In the genomic region with DNA sequence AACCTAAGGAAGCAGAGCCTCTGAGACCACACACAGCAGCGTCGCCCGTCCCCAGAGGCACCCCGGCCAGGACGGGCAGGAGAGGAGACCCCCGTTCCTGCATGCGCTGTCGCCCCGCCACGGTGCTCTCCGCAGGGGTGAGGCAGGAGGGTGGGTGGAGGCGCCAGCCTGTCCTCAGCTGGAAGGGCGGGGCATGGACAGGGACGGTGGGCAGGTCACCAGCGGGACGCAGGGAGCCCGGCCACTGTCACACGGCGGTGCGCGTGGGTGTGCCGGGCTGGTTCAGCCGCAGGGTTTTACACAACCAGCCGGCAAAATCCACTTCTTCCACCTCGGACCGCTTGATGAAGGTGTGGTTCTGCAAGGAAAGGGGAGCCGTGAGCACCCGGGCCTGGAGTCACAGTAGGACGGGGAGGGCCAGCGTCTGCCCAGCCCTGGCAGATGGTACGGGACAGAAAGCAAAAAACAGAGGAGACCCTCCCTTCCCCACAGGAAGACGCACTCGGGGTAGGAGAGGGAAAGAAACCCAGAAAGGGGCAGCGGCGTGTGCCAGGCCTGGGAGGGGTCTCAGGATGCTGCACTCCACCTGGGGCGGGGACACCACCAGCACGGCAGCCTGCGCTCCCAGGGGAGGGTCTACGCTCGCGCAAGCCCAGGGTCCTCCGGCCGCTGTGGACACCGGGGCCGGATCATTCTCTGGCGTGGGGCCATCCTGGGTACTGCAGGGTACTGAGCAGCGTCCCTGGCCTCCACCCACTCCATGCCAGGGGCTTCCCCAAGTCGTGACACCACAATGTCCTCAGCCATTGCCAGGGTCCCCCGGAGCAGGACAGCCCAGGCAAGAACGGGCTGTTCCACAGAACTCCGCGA, we compare ENCODE assay signal across 15 cellular contexts. TPM values are rescaled to one million over a fixed set of nuclear protein-coding genes. Genes with fewer than 3 reads are reported as not detected.
A peak's percentile ranks its signal among the peaks of the same experiment; 100 is the strongest.
DNase-seq lines count a peak whose midpoint lies in the region; ATAC-seq and TF ChIP-seq lines count a peak whose summit lies in the region.
"Had no signal": no experiment of that assay in that cellular context is flagged by ENCODE, and none has a peak within 500 bp of the region (broad histone marks: within the 10 kb centered on the region; RNA-seq: fewer than 3 reads in every experiment).

No MANE protein-coding gene starts in this region.

- H3K4me1 Mint-ChIP-seq in activated naive CD4-positive, alpha-beta T cell treated with anti-CD3 and anti-CD28 coated beads, Interleukin-2, amount 50 U/mL, for 24 hours, result peaks cover 42% of the 10 kb centered on the region
- peaks cover 24% of the 10 kb centered on the region for H3K4me1 Mint-ChIP-seq in T-helper 17 cell

- H3K27me3 Mint-ChIP-seq in activated naive CD4-positive, alpha-beta T cell treated with anti-CD3 and anti-CD28 coated beads, Interleukin-2, amount 50 U/mL, for 24 hours, result no peaks in the 10 kb centered on the region
- H3K27me3 Mint-ChIP-seq in T-helper 17 cell, result no peaks in the 10 kb centered on the region

- H3K9me3 Mint-ChIP-seq in activated naive CD4-positive, alpha-beta T cell treated with anti-CD3 and anti-CD28 coated beads, Interleukin-2, amount 50 U/mL, for 24 hours, result no peaks in the 10 kb centered on the region

- no peak for TF ChIP-seq EP300 in upper lobe of left lung (IDR thresholded peaks at IDR 0.05)

- TF ChIP-seq CTCF in lower lobe of right lung (IDR thresholded peaks at IDR 0.05), result no peak
- TF ChIP-seq CTCF in upper lobe of left lung (IDR thresholded peaks at IDR 0.05), result no peak

- H3K36me3 Mint-ChIP-seq in activated naive CD4-positive, alpha-beta T cell treated with anti-CD3 and anti-CD28 coated beads, Interleukin-2, amount 50 U/mL, for 24 hours, result no peaks in the 10 kb centered on the region
- H3K36me3 Mint-ChIP-seq in T-helper 17 cell (ENCODE audit: low read depth), result no peaks in the 10 kb centered on the region

- intact Hi-C loops in lower lobe of right lung (cut with DNase I), result no loop called here

- H3K36me3 ChIP-seq in lower lobe of right lung, result peaks cover 60% of the 10 kb centered on the region
- H3K36me3 ChIP-seq in upper lobe of left lung, result peaks cover 0 to 58% (median 30%) of the 10 kb centered on the region in 4 donors
- H3K36me3 ChIP-seq: ovary had no signal

- H3K27ac Mint-ChIP-seq in activated naive CD4-positive, alpha-beta T cell treated with anti-CD3 and anti-CD28 coated beads, Interleukin-2, amount 50 U/mL, for 24 hours, result peak overlapping the region; percentile 41
- peak overlapping the region; percentile 87 for H3K27ac Mint-ChIP-seq in T-helper 17 cell

- no peak for TF ChIP-seq POLR2A in upper lobe of left lung (IDR thresholded peaks at IDR 0.05)

- H3K27me3 ChIP-seq in lower lobe of right lung (ENCODE audit: low read depth), result no peaks in the 10 kb centered on the region
- no peaks in the 10 kb centered on the region for H3K27me3 ChIP-seq in upper lobe of left lung
- H3K27me3 ChIP-seq: ovary, vagina had no signal

- no peak for DNase-seq in activated naive CD4-positive, alpha-beta T cell (lab: John Stamatoyannopoulos, UW)
- DNase-seq in T-helper 17 cell, result no peak
- DNase-seq in lower lobe of right lung, result peak; percentile 84
- DNase-seq in upper lobe of left lung, result peak in 1 of 2 donors; percentile 87
- DNase-seq: DMS 273 treated with DMSO at 0.1 percent for 48 hours, head of caudate nucleus, kidney, NCI-H1417, ovary, Right ventricle myocardium superior had no signal

- H3K27ac ChIP-seq in lower lobe of right lung (no peak overlapping the region), upper lobe of left lung (peak overlapping the region in 3 of 4 donors; percentile 63 to 80 (median 63))
- H3K27ac ChIP-seq: ovary, vagina had no signal

- H3K9me3 ChIP-seq in T-helper 17 cell (ENCODE audit: control insufficient read depth, low read length, poor library complexity, severe bottlenecking), result no peaks in the 10 kb centered on the region
- no peaks in the 10 kb centered on the region for H3K9me3 ChIP-seq in lower lobe of right lung
- no peaks in the 10 kb centered on the region for H3K9me3 ChIP-seq in upper lobe of left lung
- H3K9me3 ChIP-seq: ovary, vagina had no signal

- H3K4me3 ChIP-seq in lower lobe of right lung, result peak overlapping the region; percentile 37
- peak overlapping the region in 1 of 4 donors; percentile 33 for H3K4me3 ChIP-seq in upper lobe of left lung
- H3K4me3 ChIP-seq: ovary, vagina had no signal

- H3K4me3 Mint-ChIP-seq in activated naive CD4-positive, alpha-beta T cell treated with anti-CD3 and anti-CD28 coated beads, Interleukin-2, amount 50 U/mL, for 24 hours, result no peak overlapping the region
- H3K4me3 Mint-ChIP-seq in T-helper 17 cell, result no peak overlapping the region

- no peak for ATAC-seq in T-helper 17 cell
- peak; percentile 56 to 65 for ATAC-seq in lower lobe of right lung
- ATAC-seq in upper lobe of left lung (ENCODE audit: low FRiP score in 2 of 2), result peak; percentile 35 to 51
- ATAC-seq in HG03342 (IDR thresholded peaks at IDR 0.05; ENCODE audit: unreplicated experiment), result no peak
- ATAC-seq in GM18520 (IDR thresholded peaks at IDR 0.05; ENCODE audit: unreplicated experiment), result no peak
- no peak for ATAC-seq in HG02642 (IDR thresholded peaks at IDR 0.05; ENCODE audit: poor library complexity, unreplicated experiment)

- 92 to 94% methylated on average over 42 to 51 of the region's 52 CpGs for WGBS in upper lobe of left lung, 2 donors

- H3K4me1 ChIP-seq in lower lobe of right lung (peaks cover 18% of the 10 kb centered on the region), upper lobe of left lung (peaks cover 0 to 19% (median 5%) of the 10 kb centered on the region in 4 donors)

RNA-seq across cellular contexts. Expression of gene ZBTB7A, which starts 23.9 kb away (rescaled TPM):
- 10 to 100 TPM; 47.3 to 51.1 TPM for total RNA-seq in T-helper 17 cell
- 51.9 TPM for total RNA-seq in lower lobe of right lung
- total RNA-seq in upper lobe of left lung, result 100 to 1,000 TPM in 1 of 6 donors, 10 to 100 TPM in 5; 54.1 to 131 (median 72.6) TPM

RNA-seq across cellular contexts. Expression of gene MAP2K2, which starts 33.3 kb away (rescaled TPM):
- total RNA-seq in T-helper 17 cell, result 10 to 100 TPM; 94.3 to 94.6 TPM
- 125 TPM for total RNA-seq in lower lobe of right lung
- total RNA-seq in upper lobe of left lung, result 100 to 1,000 TPM in 5 of 6 donors, 10 to 100 TPM in 1; 86.8 to 170 (median 134) TPM

Comparison
In these comparisons a context has a peak if more than half of its experiments do, and no peak if none do; other contexts are left out.
1. ATAC-seq: peak in lower lobe of right lung (2 of 2) and upper lobe of left lung (2 of 2); none in T-helper 17 cell (single experiment), HG03342 (single experiment), GM18520 (single experiment) and HG02642 (single experiment).